Comparison of ENCODE assay signal across 7 cellular contexts in genomic region chr14:95500772-95501401, GRCh38. TPM values are rescaled to one million over a fixed set of nuclear protein-coding genes. Genes with fewer than 3 reads are reported as not detected.
DNase-seq lines count a peak whose midpoint lies in the region; ATAC-seq and TF ChIP-seq lines count a peak whose summit lies in the region.

No MANE protein-coding gene starts in this region.

- H3K27me3 Mint-ChIP-seq in H9 (ENCODE audit: low read depth): peaks cover 15% of the 10 kb centered on the region
- H3K27me3 Mint-ChIP-seq in activated naive CD8-positive, alpha-beta T cell treated with anti-CD3 and anti-CD28 coated beads, Interleukin-2, amount 50 U/mL, for 24 hours: no peaks in the 10 kb centered on the region

- H4K8ac ChIP-seq in H9 (replicated peaks; ENCODE audit: insufficient read length, low read depth, low read length): no peak overlapping the region

- no peak overlapping the region for H3K23ac ChIP-seq in H9 (ENCODE audit: insufficient read length, low read depth, low read length)

- H4K91ac ChIP-seq in H9 (ENCODE audit: insufficient read length, low read depth, low read length): no peak overlapping the region

- H3K4me3 Mint-ChIP-seq in H9: no peak overlapping the region
- no peak overlapping the region for H3K4me3 Mint-ChIP-seq in activated naive CD8-positive, alpha-beta T cell treated with anti-CD3 and anti-CD28 coated beads, Interleukin-2, amount 50 U/mL, for 24 hours

- TF ChIP-seq CTCF in H9 (conservative IDR thresholded peaks at IDR 0.05): no peak

- H2AFZ ChIP-seq in H9 (ENCODE audit: low read length): no peak overlapping the region

- H3K36me3 ChIP-seq in subcutaneous abdominal adipose tissue (ENCODE audit: control insufficient read depth in 5 of 5, insufficient read depth in 5 of 5, low read length in 5 of 5): peaks cover 0 to 17% (median 15%) of the 10 kb centered on the region in 5 donors

- no peak overlapping the region for H2BK12ac ChIP-seq in H9 (ENCODE audit: insufficient read length, low read depth, low read length)

- H2BK120ac ChIP-seq in H9 (ENCODE audit: low read depth, low read length, poor library complexity, severe bottlenecking): no peak overlapping the region

- intact Hi-C loops in left ventricle myocardium superior (cut with micrococcal nuclease): no loop called here

- DNase-seq in H9: no peak
- DNase-seq in activated naive CD8-positive, alpha-beta T cell treated with anti-CD3 and anti-CD28 coated beads, Interleukin-2, amount 50 U/mL, for 24 hours: no peak
- DNase-seq in left ventricle myocardium superior: peak; percentile 68
- DNase-seq in NCI-H524 treated with DMSO at 0.1 percent for 48 hours (lab: John Stamatoyannopoulos, UW): no peak
- no peak for DNase-seq in kidney glomerular epithelial cell (lab: John Stamatoyannopoulos, UW)

- no peak overlapping the region for H2BK20ac ChIP-seq in H9 (ENCODE audit: low read depth, low read length, poor library complexity, severe bottlenecking)

- H3K23me2 ChIP-seq in H9 (ENCODE audit: insufficient read length, low read depth, low read length, poor library complexity, severe bottlenecking): no peaks in the 10 kb centered on the region

- no peaks in the 10 kb centered on the region for H3K27me3 ChIP-seq in H9 (ENCODE audit: insufficient read depth, low read length)
- no peaks in the 10 kb centered on the region for H3K27me3 ChIP-seq in subcutaneous abdominal adipose tissue (ENCODE audit: control insufficient read depth in 5 of 5, insufficient read depth in 4 of 5, low read length in 5 of 5)

- H3K14ac ChIP-seq in H9 (ENCODE audit: insufficient read depth, low read length): peak overlapping the region; percentile 2; the same call in 1 of the 2 replicates

- no peak for ATAC-seq in activated naive CD8-positive, alpha-beta T cell treated with anti-CD3 and anti-CD28 coated beads, Interleukin-2, amount 50 U/mL, for 24 hours
- peak; percentile 22 for ATAC-seq in left ventricle myocardium superior
- ATAC-seq in HG02588 (IDR thresholded peaks at IDR 0.05; ENCODE audit: unreplicated experiment): no peak

- H3K4me1 Mint-ChIP-seq in H9: peaks cover 5 to 9% of the 10 kb centered on the region in 2 experiments
- H3K4me1 Mint-ChIP-seq in activated naive CD8-positive, alpha-beta T cell treated with anti-CD3 and anti-CD28 coated beads, Interleukin-2, amount 50 U/mL, for 24 hours: peaks cover 76% of the 10 kb centered on the region

- no peak overlapping the region for H2BK5ac ChIP-seq in H9 (ENCODE audit: insufficient read length, low read length)

- H3K56ac ChIP-seq in H9 (ENCODE audit: insufficient read length, low read depth, low read length): no peak overlapping the region

- peaks cover 2% of the 10 kb centered on the region for H4K20me1 ChIP-seq in H9 (ENCODE audit: control insufficient read depth, insufficient read depth, insufficient read length)

- no peaks in the 10 kb centered on the region for H3K79me1 ChIP-seq in H9 (ENCODE audit: insufficient read depth, low read depth, low read length, poor library complexity, severe bottlenecking)

- no peaks in the 10 kb centered on the region for H3K36me3 Mint-ChIP-seq in H9 (ENCODE audit: insufficient read depth in 1 of 3, low read depth in 3 of 3)
- H3K36me3 Mint-ChIP-seq in activated naive CD8-positive, alpha-beta T cell treated with anti-CD3 and anti-CD28 coated beads, Interleukin-2, amount 50 U/mL, for 24 hours (ENCODE audit: low read depth): peaks cover 21% of the 10 kb centered on the region

- H3K4me2 ChIP-seq in H9 (ENCODE audit: insufficient read depth, insufficient read length, low read length): no peak overlapping the region

- H3K4ac ChIP-seq in H9 (ENCODE audit: low read depth, low read length): no peak overlapping the region

- H3K18ac ChIP-seq in H9 (ENCODE audit: insufficient read length, low read depth, low read length): no peak overlapping the region

- H3K9me3 ChIP-seq in H9 (ENCODE audit: control insufficient read depth, low read depth, low read length) (no peaks in the 10 kb centered on the region), subcutaneous abdominal adipose tissue (ENCODE audit: control insufficient read depth in 5 of 5, low read length in 5 of 5) (no peaks in the 10 kb centered on the region)

- H4K5ac ChIP-seq in H9 (ENCODE audit: insufficient read length, low read depth, low read length): no peak overlapping the region

- no peak overlapping the region; a peak in 2 of 7 replicates for H3K27ac Mint-ChIP-seq in H9
- H3K27ac Mint-ChIP-seq in activated naive CD8-positive, alpha-beta T cell treated with anti-CD3 and anti-CD28 coated beads, Interleukin-2, amount 50 U/mL, for 24 hours: peak overlapping the region; percentile 33

- H3K4me3 ChIP-seq in subcutaneous abdominal adipose tissue (ENCODE audit: low read depth in 1 of 5, low read length in 5 of 5): peak overlapping the region in 1 of 5 donors; percentile 23

- H3K79me2 ChIP-seq in H9 (ENCODE audit: insufficient read depth, low read length): no peaks in the 10 kb centered on the region

- H3T11ph ChIP-seq in H9 (ENCODE audit: low read length): no peak overlapping the region

- H2AK5ac ChIP-seq in H9 (ENCODE audit: insufficient read length, low read length): no peak overlapping the region

- H3K4me1 ChIP-seq in H9 (ENCODE audit: insufficient read depth, low read length) (no peaks in the 10 kb centered on the region), subcutaneous abdominal adipose tissue (ENCODE audit: control insufficient read depth in 5 of 5, insufficient read depth in 5 of 5, low read length in 5 of 5) (peaks cover 19 to 88% (median 82%) of the 10 kb centered on the region in 5 donors)

- H3K9ac ChIP-seq in H9 (ENCODE audit: extremely low read depth, insufficient read length, low read length) (no peak overlapping the region), subcutaneous abdominal adipose tissue (ENCODE audit: low read length in 5 of 5) (peak overlapping the region in 1 of 5 donors; percentile 22)

- no peak overlapping the region for H2BK15ac ChIP-seq in H9 (ENCODE audit: low read depth, low read length)

- WGBS in H9 (ENCODE audit: extremely low coverage, insufficient read length, low lambda C conversion rate): no CpG with 5 or more reads among the region's 14 CpGs

- H3K27ac ChIP-seq in H9 (ENCODE audit: insufficient read length, low read depth, low read length): no peak overlapping the region
- H3K27ac ChIP-seq in subcutaneous abdominal adipose tissue (ENCODE audit: low read depth, low read length): peak overlapping the region; percentile 84

- H3K9me3 Mint-ChIP-seq in H9: no peaks in the 10 kb centered on the region
- H3K9me3 Mint-ChIP-seq in activated naive CD8-positive, alpha-beta T cell treated with anti-CD3 and anti-CD28 coated beads, Interleukin-2, amount 50 U/mL, for 24 hours: no peaks in the 10 kb centered on the region

RNA-seq across cellular contexts. Expression of gene SYNE3, which starts 15.6 kb away (rescaled TPM):
- total RNA-seq in H9 (2021) (0.11 and 0.13 TPM in 2 replicates), left ventricle myocardium superior (12.2 TPM)

RNA-seq across cellular contexts. Expression of gene GLRX5, which starts 34.0 kb away (rescaled TPM):
- total RNA-seq in H9 (2021) (62.2 and 64.0 TPM in 2 replicates), left ventricle myocardium superior (94.0 TPM)

Comparison
In these comparisons a context has a peak if more than half of its experiments do, and no peak if none do; other contexts are left out.
1. RNA of gene SYNE3, which starts 15.6 kb away (total RNA-seq): 12.2 TPM in left ventricle myocardium superior (single experiment); 0.11 to 0.13 TPM in H9; every median in the first group is over 10 times any median in the second.